Comparison of ENCODE assay signal across 1 cellular context in the genomic region with DNA sequence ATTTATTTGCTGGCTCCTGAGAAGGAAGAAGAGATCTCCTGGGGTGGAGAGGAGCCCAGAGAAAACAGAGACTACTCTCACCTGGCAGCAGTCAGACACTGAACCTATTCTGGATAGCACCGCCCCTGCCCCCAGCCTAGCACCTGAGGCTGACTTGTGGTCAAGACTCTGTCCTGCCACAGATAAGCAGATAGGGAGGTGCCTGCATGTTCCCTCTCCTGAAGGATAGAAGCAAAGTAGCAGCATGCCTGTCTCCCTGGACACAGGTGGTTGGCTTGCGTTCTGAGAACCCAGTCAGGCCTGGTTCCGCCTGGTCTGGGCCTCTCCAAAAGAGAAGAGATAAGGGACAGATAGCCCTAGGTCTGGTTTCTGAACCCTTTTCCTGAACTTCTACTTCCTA.
TF ChIP-seq lines count a peak whose summit lies in the region.

No MANE protein-coding gene starts in this region.

TF ChIP-seq in HCT116, 20 proteins besides CTCF, POLR2A, EP300 and RAD21 (continued from another document):
- TF ChIP-seq, protein P1, sequence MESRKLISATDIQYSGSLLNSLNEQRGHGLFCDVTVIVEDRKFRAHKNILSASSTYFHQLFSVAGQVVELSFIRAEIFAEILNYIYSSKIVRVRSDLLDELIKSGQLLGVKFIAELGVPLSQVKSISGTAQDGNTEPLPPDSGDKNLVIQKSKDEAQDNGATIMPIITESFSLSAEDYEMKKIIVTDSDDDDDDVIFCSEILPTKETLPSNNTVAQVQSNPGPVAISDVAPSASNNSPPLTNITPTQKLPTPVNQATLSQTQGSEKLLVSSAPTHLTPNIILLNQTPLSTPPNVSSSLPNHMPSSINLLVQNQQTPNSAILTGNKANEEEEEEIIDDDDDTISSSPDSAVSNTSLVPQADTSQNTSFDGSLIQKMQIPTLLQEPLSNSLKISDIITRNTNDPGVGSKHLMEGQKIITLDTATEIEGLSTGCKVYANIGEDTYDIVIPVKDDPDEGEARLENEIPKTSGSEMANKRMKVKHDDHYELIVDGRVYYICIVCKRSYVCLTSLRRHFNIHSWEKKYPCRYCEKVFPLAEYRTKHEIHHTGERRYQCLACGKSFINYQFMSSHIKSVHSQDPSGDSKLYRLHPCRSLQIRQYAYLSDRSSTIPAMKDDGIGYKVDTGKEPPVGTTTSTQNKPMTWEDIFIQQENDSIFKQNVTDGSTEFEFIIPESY (IDR thresholded peaks at IDR 0.05; ENCODE audit: extremely low read depth, insufficient replicate concordance, low read length) = no peak
- TF ChIP-seq ELF1 (IDR thresholded peaks at IDR 0.05; ENCODE audit: borderline replicate concordance, low read depth) (no peak), EGR1 (IDR thresholded peaks at IDR 0.05; ENCODE audit: low read depth) (no peak), EZH2 (IDR thresholded peaks at IDR 0.05) (no peak), YY1 (IDR thresholded peaks at IDR 0.05; ENCODE audit: extremely low read depth, insufficient replicate concordance, low read depth, low read length) (no peak), CEBPB (IDR thresholded peaks at IDR 0.05; ENCODE audit: low read depth) (no peak)
